In the genomic region with DNA sequence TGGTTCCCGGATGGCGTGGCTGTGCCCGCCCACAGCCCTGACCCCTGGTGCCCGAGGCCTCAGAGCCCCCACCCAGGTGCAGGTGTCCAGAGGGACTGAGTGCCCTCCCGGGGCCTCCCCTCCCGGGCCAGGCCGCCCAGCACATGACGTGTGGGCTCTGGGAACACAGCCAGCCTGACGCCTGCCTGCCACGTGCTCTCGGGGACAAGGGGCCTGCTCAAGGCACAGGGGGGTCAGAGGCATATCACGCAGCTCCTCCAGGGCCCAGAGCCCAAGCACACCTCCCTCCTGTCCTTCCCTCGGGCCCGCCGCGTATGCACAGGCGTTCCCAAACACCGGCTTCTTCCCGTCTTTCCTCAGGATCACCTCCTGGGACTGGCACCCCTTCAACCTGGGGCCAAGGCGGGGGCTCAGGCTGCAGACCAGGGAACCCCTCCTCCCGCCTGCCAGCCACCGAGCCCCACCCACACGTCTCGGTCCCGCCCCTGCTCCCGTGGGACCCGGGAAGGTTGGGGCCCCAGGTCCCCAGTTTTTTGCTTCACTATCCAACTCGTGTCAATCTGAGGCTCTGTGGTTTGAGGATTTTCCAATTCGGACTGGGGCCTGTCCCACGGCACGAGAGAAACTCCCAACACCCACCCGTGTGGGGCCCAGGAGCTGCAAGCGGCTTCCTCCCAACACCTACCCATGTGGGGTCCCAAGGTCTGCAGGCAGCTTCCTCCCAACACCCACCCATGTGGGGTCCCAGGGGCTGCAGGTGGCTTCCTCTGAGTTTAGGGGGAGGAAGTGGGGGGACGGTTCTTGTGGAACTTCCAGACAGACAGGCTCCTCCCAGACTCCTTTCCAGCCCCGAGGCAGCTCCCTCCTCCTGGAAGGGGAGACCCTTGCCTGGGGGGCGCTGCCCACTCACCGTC, we compare ENCODE assay signal across 15 cellular contexts. TPM values are rescaled to one million over a fixed set of nuclear protein-coding genes. Genes with fewer than 3 reads are reported as not detected.
DNase-seq lines count a peak whose midpoint lies in the region; ATAC-seq, FAIRE-seq and TF ChIP-seq lines count a peak whose summit lies in the region.
"Had no signal": no experiment of that assay in that cellular context is flagged by ENCODE, and none has a peak within 500 bp of the region (broad histone marks: within the 10 kb centered on the region; RNA-seq: fewer than 3 reads in every experiment).

No MANE protein-coding gene starts in this region.

- intact Hi-C loops in activated naive CD4-positive, alpha-beta T cell treated with anti-CD3 and anti-CD28 coated beads for 36 hours (cut with micrococcal nuclease) = no loop called here
- intact Hi-C loops in kidney (cut with DNase I) (no loop called here), testis (cut with DNase I; ENCODE audit: low total_unique reads) (no loop called here), colonic mucosa (cut with DNase I) (no loop called here)

- no peaks in the 10 kb centered on the region for H3K36me3 Mint-ChIP-seq in activated naive CD4-positive, alpha-beta T cell treated with anti-CD3 and anti-CD28 coated beads for 36 hours (ENCODE audit: low read depth)
- no peaks in the 10 kb centered on the region for H3K36me3 Mint-ChIP-seq in activated T-cell treated with anti-CD3 and anti-CD28 coated beads, Interleukin-2, amount 50 U/mL, for 72 hours (ENCODE audit: insufficient read depth in 2 of 2)
- H3K36me3 Mint-ChIP-seq: neural progenitor cell had no signal

- H3K9me3 Mint-ChIP-seq in activated naive CD4-positive, alpha-beta T cell treated with anti-CD3 and anti-CD28 coated beads for 36 hours = no peaks in the 10 kb centered on the region
- no peaks in the 10 kb centered on the region for H3K9me3 Mint-ChIP-seq in activated T-cell treated with anti-CD3 and anti-CD28 coated beads, Interleukin-2, amount 50 U/mL, for 72 hours
- H3K9me3 Mint-ChIP-seq: neural progenitor cell had no signal

- peak; percentile 7 to 10 for ATAC-seq in activated T-cell treated with anti-CD3 and anti-CD28 coated beads, Interleukin-2, amount 50 U/mL, for 72 hours (replicated peaks in 1 of 2)
- no peak for ATAC-seq in HG02973 (IDR thresholded peaks at IDR 0.05; ENCODE audit: unreplicated experiment)

- H3K4me3 ChIP-seq in kidney (ENCODE audit: low read length in 2 of 2) (no peak overlapping the region), testis (no peak overlapping the region), colonic mucosa (no peak overlapping the region)
- H3K4me3 ChIP-seq: neural progenitor cell, thoracic aorta had no signal

- H3K9ac ChIP-seq in kidney (ENCODE audit: low read length in 2 of 2) (no peak overlapping the region), colonic mucosa (ENCODE audit: low read depth in 2 of 2, low read length in 2 of 2) (no peak overlapping the region)
- H3K9ac ChIP-seq: neural progenitor cell had no signal

- no peak overlapping the region for H3K27ac Mint-ChIP-seq in activated naive CD4-positive, alpha-beta T cell treated with anti-CD3 and anti-CD28 coated beads for 36 hours
- no peak overlapping the region for H3K27ac Mint-ChIP-seq in activated T-cell treated with anti-CD3 and anti-CD28 coated beads, Interleukin-2, amount 50 U/mL, for 72 hours
- H3K27ac Mint-ChIP-seq: neural progenitor cell had no signal

- H3K27me3 ChIP-seq in testis (no peaks in the 10 kb centered on the region), colonic mucosa (peaks cover 27% of the 10 kb centered on the region)
- H3K27me3 ChIP-seq: BE2C had no signal

- H3K4me3 Mint-ChIP-seq in activated naive CD4-positive, alpha-beta T cell treated with anti-CD3 and anti-CD28 coated beads for 36 hours = peak overlapping the region; percentile 61
- H3K4me3 Mint-ChIP-seq in activated T-cell treated with anti-CD3 and anti-CD28 coated beads, Interleukin-2, amount 50 U/mL, for 72 hours = peak overlapping the region; percentile 65 to 72
- H3K4me3 Mint-ChIP-seq: neural progenitor cell had no signal

- DNase-seq in activated naive CD4-positive, alpha-beta T cell treated with anti-CD3 and anti-CD28 coated beads for 36 hours = peak; percentile 38
- DNase-seq in activated naive CD4-positive, alpha-beta T cell treated with Interleukin-2 at 50 U/mL for 16 hours = no peak
- DNase-seq in activated T-cell treated with anti-CD3 and anti-CD28 coated beads, Interleukin-2, amount 50 U/mL, for 72 hours = no peak
- DNase-seq in kidney (peak; percentile 81), testis (peak; percentile 74), NCI-H510A (lab: John Stamatoyannopoulos, UW) (no peak), colonic mucosa (no peak)
- DNase-seq: BE2C, NCI-H187 treated with DMSO at 0.1 percent for 48 hours, OCI-M1, WERI-Rb-1 had no signal

- H3K4me1 ChIP-seq in kidney (ENCODE audit: control insufficient read depth in 1 of 2, insufficient read depth in 1 of 2, low read depth in 1 of 2, low read length in 2 of 2) (peaks cover 4 to 16% of the 10 kb centered on the region in 2 donors), testis (peaks cover 21% of the 10 kb centered on the region), colonic mucosa (no peaks in the 10 kb centered on the region)

- H3K36me3 ChIP-seq in kidney (ENCODE audit: control insufficient read depth in 1 of 2, insufficient read depth in 2 of 2, low read length in 2 of 2) (no peaks in the 10 kb centered on the region), testis (ENCODE audit: low read depth, missing control alignments) (no peaks in the 10 kb centered on the region), colonic mucosa (no peaks in the 10 kb centered on the region)
- H3K36me3 ChIP-seq: BE2C, neural progenitor cell, thoracic aorta, WERI-Rb-1 had no signal

- WGBS in testis, 2 donors = 45 to 49% methylated on average over 27 to 36 of the region's 37 CpGs

- TF ChIP-seq POLR2A in testis (IDR thresholded peaks at IDR 0.05) = no peak

- H3K4me1 Mint-ChIP-seq in activated naive CD4-positive, alpha-beta T cell treated with anti-CD3 and anti-CD28 coated beads for 36 hours (ENCODE audit: low read depth) = peaks cover 18% of the 10 kb centered on the region
- H3K4me1 Mint-ChIP-seq in activated T-cell treated with anti-CD3 and anti-CD28 coated beads, Interleukin-2, amount 50 U/mL, for 72 hours (ENCODE audit: low read depth) = peaks cover 21% of the 10 kb centered on the region
- H3K4me1 Mint-ChIP-seq: neural progenitor cell had no signal

- no peak for FAIRE-seq in kidney (lab: Jason Lieb, UNC)

- CTCF ChIA-PET in activated naive CD4-positive, alpha-beta T cell treated with anti-CD3 and anti-CD28 coated beads for 36 hours (lab: Charles Lee) = interaction anchor here (0.7 to 4.5 kb wide), 3 partner anchors 13 to 25 kb away, joined by 3 to 14 read pairs (median 4); a partner anchor contains a TSS

- no peaks in the 10 kb centered on the region for H3K9me3 ChIP-seq in kidney (ENCODE audit: control insufficient read depth in 1 of 2, low read length in 2 of 2)
- H3K9me3 ChIP-seq in testis = no peaks in the 10 kb centered on the region
- H3K9me3 ChIP-seq in colonic mucosa = no peaks in the 10 kb centered on the region
- H3K9me3 ChIP-seq: BE2C, thoracic aorta had no signal

- no peak overlapping the region for H3K27ac ChIP-seq in kidney (ENCODE audit: low read depth in 2 of 2, low read length in 2 of 2)
- no peak overlapping the region for H3K27ac ChIP-seq in testis
- no peak overlapping the region for H3K27ac ChIP-seq in colonic mucosa
- H3K27ac ChIP-seq: neural progenitor cell, thoracic aorta, WERI-Rb-1 had no signal

- no peaks in the 10 kb centered on the region for H3K27me3 Mint-ChIP-seq in activated naive CD4-positive, alpha-beta T cell treated with anti-CD3 and anti-CD28 coated beads for 36 hours (ENCODE audit: low read depth)
- no peaks in the 10 kb centered on the region for H3K27me3 Mint-ChIP-seq in activated T-cell treated with anti-CD3 and anti-CD28 coated beads, Interleukin-2, amount 50 U/mL, for 72 hours (ENCODE audit: low read depth)

- TF ChIP-seq CTCF in kidney (IDR thresholded peaks at IDR 0.05; ENCODE audit: borderline replicate concordance, extremely low read depth, insufficient read depth) = no peak
- TF ChIP-seq CTCF in testis (IDR thresholded peaks at IDR 0.05) = no peak
- TF ChIP-seq CTCF in colonic mucosa (IDR thresholded peaks at IDR 0.05) = no peak

RNA-seq across cellular contexts. Expression of a gene that starts 1.5 kb away (rescaled TPM):
- 1 to 10 TPM in 1 of 2 experiments, under 1 TPM in 1; 0.83 to 1.0 TPM for total RNA-seq in activated naive CD4-positive, alpha-beta T cell treated with anti-CD3 and anti-CD28 coated beads for 36 hours
- total RNA-seq in activated T-cell treated with anti-CD3 and anti-CD28 coated beads, Interleukin-2, amount 50 U/mL, for 72 hours = under 1 TPM; 0.21 to 0.70 TPM
- total RNA-seq in kidney (8.4 TPM), testis (10 to 100 TPM in 1 of 2 donors, 1 to 10 TPM in 1; 8.3 to 11.7 TPM), colonic mucosa (1 to 10 TPM in 1 of 2 donors, under 1 TPM in 1; 0.11 to 3.3 TPM)
- polyA plus RNA-seq in kidney (ENCODE audit: insufficient read depth, low read depth, low replicate concordance) (3.9 TPM), testis (ENCODE audit: insufficient read depth, low read depth, low replicate concordance) (8.7 TPM)

RNA-seq across cellular contexts. Expression of a gene that starts 7.1 kb away (rescaled TPM):
- total RNA-seq in activated naive CD4-positive, alpha-beta T cell treated with anti-CD3 and anti-CD28 coated beads for 36 hours = not detected
- not detected for total RNA-seq in activated T-cell treated with anti-CD3 and anti-CD28 coated beads, Interleukin-2, amount 50 U/mL, for 72 hours
- total RNA-seq in kidney = 16.0 TPM
- not detected for polyA plus RNA-seq in kidney (ENCODE audit: insufficient read depth, low read depth, low replicate concordance)
- total RNA-seq in testis = 10 to 100 TPM; 11.3 to 19.1 TPM
- polyA plus RNA-seq in testis (ENCODE audit: insufficient read depth, low read depth, low replicate concordance) = 7.8 TPM
- 1 to 10 TPM in 1 of 2 donors, under 1 TPM in 1; 0.56 to 1.2 TPM for total RNA-seq in colonic mucosa

RNA-seq across cellular contexts. Expression of a gene that starts 16.8 kb away (rescaled TPM):
- total RNA-seq in activated naive CD4-positive, alpha-beta T cell treated with anti-CD3 and anti-CD28 coated beads for 36 hours = not detected
- total RNA-seq in activated T-cell treated with anti-CD3 and anti-CD28 coated beads, Interleukin-2, amount 50 U/mL, for 72 hours = not detected
- not detected for total RNA-seq in kidney
- polyA plus RNA-seq in kidney (ENCODE audit: insufficient read depth, low read depth, low replicate concordance) = not detected
- total RNA-seq in testis = not detected
- 2.0 TPM for polyA plus RNA-seq in testis (ENCODE audit: insufficient read depth, low read depth, low replicate concordance)
- total RNA-seq in colonic mucosa = not detected
- total RNA-seq: thoracic aorta had no signal
- polyA plus RNA-seq: adipose tissue had no signal

RNA-seq across cellular contexts. Expression of a gene that starts 23.1 kb away (rescaled TPM):
- total RNA-seq in activated naive CD4-positive, alpha-beta T cell treated with anti-CD3 and anti-CD28 coated beads for 36 hours = not detected
- total RNA-seq in activated T-cell treated with anti-CD3 and anti-CD28 coated beads, Interleukin-2, amount 50 U/mL, for 72 hours = not detected
- total RNA-seq in kidney (not detected), testis (under 1 TPM in 1 of 2 donors, not detected in 1; 0.68 TPM), colonic mucosa (1 to 10 TPM in 1 of 2 donors, not detected in 1; 3.4 TPM)
- polyA plus RNA-seq in kidney (ENCODE audit: insufficient read depth, low read depth, low replicate concordance) (not detected), testis (ENCODE audit: insufficient read depth, low read depth, low replicate concordance) (0.41 TPM)
- total RNA-seq: thoracic aorta had no signal
- polyA plus RNA-seq: adipose tissue had no signal

RNA-seq across cellular contexts. Expression of a gene that starts 28.9 kb away (rescaled TPM):
- under 1 TPM in 1 of 2 experiments, not detected in 1; 0.10 TPM for total RNA-seq in activated naive CD4-positive, alpha-beta T cell treated with anti-CD3 and anti-CD28 coated beads for 36 hours
- under 1 TPM; 0.67 to 0.72 TPM for total RNA-seq in activated T-cell treated with anti-CD3 and anti-CD28 coated beads, Interleukin-2, amount 50 U/mL, for 72 hours
- 7.5 TPM for total RNA-seq in kidney
- polyA plus RNA-seq in kidney (ENCODE audit: insufficient read depth, low read depth, low replicate concordance) = 22.6 TPM
- 10 to 100 TPM; 28.7 to 36.2 TPM for total RNA-seq in testis
- polyA plus RNA-seq in testis (ENCODE audit: insufficient read depth, low read depth, low replicate concordance) = 23.3 TPM
- 1 to 10 TPM in 1 of 2 donors, under 1 TPM in 1; 0.82 to 2.8 TPM for total RNA-seq in colonic mucosa

Comparison
In these comparisons a context has a peak if more than half of its experiments do, and no peak if none do; other contexts are left out.
1. DNase-seq: peak in activated naive CD4-positive, alpha-beta T cell treated with anti-CD3 and anti-CD28 coated beads for 36 hours (single experiment), kidney (single experiment) and testis (single experiment); none in activated naive CD4-positive, alpha-beta T cell treated with Interleukin-2 at 50 U/mL for 16 hours (single experiment), activated T-cell treated with anti-CD3 and anti-CD28 coated beads, Interleukin-2, amount 50 U/mL, for 72 hours (0 of 2), NCI-H510A (single experiment) and colonic mucosa (single experiment).